In genomic region chr5:15803280-15803679, GRCh38 we compare ENCODE assay signal across 6 cellular contexts.
"Had no signal": no experiment of that assay in that cellular context is flagged by ENCODE, and none has a peak within 500 bp of the region (broad histone marks: within the 10 kb centered on the region; RNA-seq: fewer than 3 reads in every experiment).

No MANE protein-coding gene starts in this region.

- FAIRE-seq: HTR-8/SVneo had no signal

- H3K27ac ChIP-seq: HL-60, KMS-11 had no signal

- H3K4me2 ChIP-seq: KMS-11 had no signal

- DNase-seq: IMR-90, KBM-7, KG1 had no signal

- H3K9ac ChIP-seq: KMS-11 had no signal
